In the genomic region with DNA sequence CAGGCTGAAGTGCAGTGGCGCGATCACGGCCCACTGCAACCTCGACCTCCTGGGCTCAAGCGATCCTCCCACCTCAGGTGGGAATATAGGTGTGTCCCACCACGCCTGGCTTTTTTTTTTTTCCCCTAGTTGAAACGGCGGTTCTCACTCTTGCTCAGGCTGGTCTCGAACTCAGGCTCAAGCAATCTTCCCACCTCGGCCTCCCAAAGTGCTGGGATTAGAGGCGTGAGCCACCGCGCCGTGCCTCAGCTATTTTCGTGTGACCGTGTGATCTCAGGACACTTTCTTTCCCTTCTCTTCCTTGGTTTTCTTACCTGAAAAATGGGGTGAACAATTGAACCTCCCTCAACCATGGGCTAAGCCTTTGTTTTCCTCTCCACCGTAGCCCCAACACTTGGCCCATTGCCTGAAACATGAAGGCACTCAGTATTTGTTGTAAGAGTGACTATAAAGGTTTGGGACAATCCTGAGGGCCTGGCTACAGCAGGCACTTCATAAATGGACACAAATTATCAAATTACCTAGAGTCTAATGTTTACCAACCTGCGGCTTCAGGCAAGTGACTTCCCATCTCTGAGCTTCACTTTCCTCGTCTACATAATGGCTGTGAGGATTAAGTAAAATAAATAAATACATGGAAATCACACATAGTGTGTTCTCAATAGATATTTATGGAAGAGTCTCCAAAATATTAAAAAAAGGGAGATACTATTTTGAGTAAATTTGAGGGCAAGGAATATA, we compare ENCODE assay signal across 8 cellular contexts. TPM values are rescaled to one million over a fixed set of nuclear protein-coding genes. Genes with fewer than 3 reads are reported as not detected.
A peak's percentile ranks its signal among the peaks of the same experiment; 100 is the strongest.
DNase-seq lines count a peak whose midpoint lies in the region; ATAC-seq and TF ChIP-seq lines count a peak whose summit lies in the region.

No MANE protein-coding gene starts in this region.

- no peaks in the 10 kb centered on the region for H3K9me3 ChIP-seq in BE2C
- no peaks in the 10 kb centered on the region for H3K9me3 ChIP-seq in adrenal gland (replicated peaks in 1 of 3)

- H3K4me3 ChIP-seq in BE2C (ENCODE audit: low read depth, low read length) (peak overlapping the region; percentile 46), adrenal gland (peak overlapping the region in 2 of 4 donors; percentile 35 to 49), lower leg skin (ENCODE audit: low read depth, poor library complexity, severe bottlenecking) (peak overlapping the region; percentile 29)

- DNase-seq in BE2C (no peak), NCI-H1417 treated with DMSO at 0.1 percent for 48 hours (lab: John Stamatoyannopoulos, UW) (peak; percentile 79), adrenal gland (no peak), lower leg skin (ENCODE audit: low spot score in 2 of 2) (no peak), GDM1 (lab: John Stamatoyannopoulos, UW) (no peak)
- no peak for DNase-seq in activated effector memory CD4-positive, alpha-beta T cell treated with anti-CD3 and anti-CD28 coated beads, Interleukin-2, amount 50 U/mL, for 16 hours

- H3K36me3 ChIP-seq in BE2C = peaks cover 11% of the 10 kb centered on the region
- H3K36me3 ChIP-seq in adrenal gland (replicated peaks in 1 of 2) = no peaks in the 10 kb centered on the region

- ATAC-seq in GM19395 (IDR thresholded peaks at IDR 0.05; ENCODE audit: unreplicated experiment) (peak; percentile 32), HG03196 (IDR thresholded peaks at IDR 0.05; ENCODE audit: unreplicated experiment) (no peak)

- H3K27me3 ChIP-seq in BE2C (no peaks in the 10 kb centered on the region), adrenal gland (no peaks in the 10 kb centered on the region)

- peaks cover 31% of the 10 kb centered on the region for H3K4me1 ChIP-seq in BE2C
- H3K4me1 ChIP-seq in adrenal gland (replicated peaks in 1 of 2) = peaks cover 13 to 24% of the 10 kb centered on the region in 2 donors

- peak overlapping the region; percentile 46 to 95 (median 93) for H3K27ac ChIP-seq in adrenal gland

- no peak for TF ChIP-seq CTCF in BE2C (IDR thresholded peaks at IDR 0.05; ENCODE audit: low read depth, low read length)
- TF ChIP-seq CTCF in adrenal gland (IDR thresholded peaks at IDR 0.05) = no peak
- TF ChIP-seq CTCF in lower leg skin (IDR thresholded peaks at IDR 0.05) = no peak

- TF ChIP-seq POLR2A in adrenal gland (IDR thresholded peaks at IDR 0.05) (no peak), lower leg skin (IDR thresholded peaks at IDR 0.05) (no peak)

- intact Hi-C loops in adrenal gland (cut with DNase I) = loop anchor here in 1 of 2 donors (5.0 kb wide), 1 partner anchor 149 kb away; a partner anchor contains a TSS
- intact Hi-C loops in lower leg skin (cut with DNase I; ENCODE audit: low total_unique reads) = no loop called here

- 34 to 39% (median 38%) methylated on average over 19 of the region's 19 CpGs for WGBS in adrenal gland, 4 donors
- WGBS in lower leg skin, 2 donors = 28 to 41% methylated on average over 19 of the region's 19 CpGs

RNA-seq across cellular contexts. Expression of a gene that starts 31.4 kb away (rescaled TPM):
- 40.6 TPM for polyA plus RNA-seq in BE2C (2012; ENCODE audit: insufficient read depth, insufficient read length, low read depth)
- 100 to 1,000 TPM in 7 of 8 donors, 10 to 100 TPM in 1; 60.7 to 468 (median 113) TPM for total RNA-seq in adrenal gland
- 100 to 1,000 TPM in 2 of 3 donors, 10 to 100 TPM in 1; 19.8 to 357 (median 192) TPM for polyA plus RNA-seq in adrenal gland
- 100 to 1,000 TPM; 237 to 353 (median 301) TPM for total RNA-seq in lower leg skin

RNA-seq across cellular contexts. Expression of a gene that starts 59.5 kb away (rescaled TPM):
- polyA plus RNA-seq in BE2C (2012; ENCODE audit: insufficient read depth, insufficient read length, low read depth) = 295 TPM
- 100 to 1,000 TPM in 6 of 8 donors, 10 to 100 TPM in 2; 80.5 to 356 (median 153) TPM for total RNA-seq in adrenal gland
- 100 to 1,000 TPM; 177 to 241 (median 236) TPM for polyA plus RNA-seq in adrenal gland
- 10 to 100 TPM; 35.0 to 51.9 (median 44.2) TPM for total RNA-seq in lower leg skin
